2 cellular contexts compared by ENCODE assay signal in genomic region chr7:112421666-112422486, GRCh38.
TF ChIP-seq lines count a peak whose summit lies in the region.

No MANE protein-coding gene starts in this region.

TF ChIP-seq in HCT116, 20 proteins besides CTCF, POLR2A, EP300 and RAD21:
- TF ChIP-seq EZH2 (IDR thresholded peaks at IDR 0.05) (no peak), SP1 (IDR thresholded peaks at IDR 0.05; ENCODE audit: low read depth) (no peak), TCF7L2 (IDR thresholded peaks at IDR 0.05; ENCODE audit: borderline replicate concordance, extremely low read depth, insufficient read depth, insufficient read length) (peak; percentile 25)

TF ChIP-seq in HepG2, 621 proteins besides CTCF, POLR2A, EP300 and RAD21 (continues in another document):
- TF ChIP-seq ZNF280B (CRISPR knock-in tag; IDR thresholded peaks at IDR 0.05; ENCODE audit: borderline replicate concordance) (no peak), NKX3-1 (CRISPR knock-in tag; IDR thresholded peaks at IDR 0.05) (no peak), FOSL2 (CRISPR knock-in tag; IDR thresholded peaks at IDR 0.05) (peak; percentile 43), PRMT3 (CRISPR knock-in tag; IDR thresholded peaks at IDR 0.05; ENCODE audit: borderline replicate concordance, low read depth) (no peak), ZNF709 (CRISPR knock-in tag; IDR thresholded peaks at IDR 0.05) (no peak), DMAP1 (CRISPR knock-in tag; IDR thresholded peaks at IDR 0.05) (peak; percentile 11; the same call in 1 of the 2 replicates), TCF7 (IDR thresholded peaks at IDR 0.05; ENCODE audit: low read depth) (peak; percentile 35; the same call in 1 of the 2 replicates), ZNF512B (CRISPR knock-in tag; IDR thresholded peaks at IDR 0.05; ENCODE audit: borderline replicate concordance) (no peak), DDIT3 (CRISPR knock-in tag; IDR thresholded peaks at IDR 0.05) (no peak), CEBPG (CRISPR knock-in tag; IDR thresholded peaks at IDR 0.05) (peak; percentile 24; the same call in 1 of the 2 replicates), JUND (CRISPR knock-in tag; IDR thresholded peaks at IDR 0.05) (no peak), NFYC (CRISPR knock-in tag; IDR thresholded peaks at IDR 0.05) (no peak), FUBP1 (CRISPR knock-in tag; IDR thresholded peaks at IDR 0.05; ENCODE audit: borderline replicate concordance) (no peak), TBX2 (CRISPR knock-in tag; IDR thresholded peaks at IDR 0.05; ENCODE audit: borderline replicate concordance) (no peak), ATF4 (CRISPR knock-in tag; IDR thresholded peaks at IDR 0.05) (peak in 1 of 2 experiments; percentile 42; a peak in 2 of 4 replicates), ETV5 (CRISPR knock-in tag; IDR thresholded peaks at IDR 0.05; ENCODE audit: borderline replicate concordance) (0 out of 2 replicates have a peak, but pooled peaks have one; percentile 54), ZBTB1 (CRISPR knock-in tag; IDR thresholded peaks at IDR 0.05; ENCODE audit: borderline replicate concordance) (no peak), RFX1 (IDR thresholded peaks at IDR 0.05) (no peak), THRA (CRISPR knock-in tag; IDR thresholded peaks at IDR 0.05; ENCODE audit: borderline replicate concordance) (no peak), PRDM15 (CRISPR knock-in tag; IDR thresholded peaks at IDR 0.05) (no peak), PHF21A (CRISPR knock-in tag; IDR thresholded peaks at IDR 0.05) (no peak), ZNF776 (CRISPR knock-in tag; IDR thresholded peaks at IDR 0.05) (no peak), ZNF263 (CRISPR knock-in tag; IDR thresholded peaks at IDR 0.05) (no peak), ELF3 (CRISPR knock-in tag; IDR thresholded peaks at IDR 0.05) (peak; percentile 44), TFE3 (CRISPR knock-in tag; IDR thresholded peaks at IDR 0.05) (no peak), ZNF253 (CRISPR knock-in tag; IDR thresholded peaks at IDR 0.05; ENCODE audit: borderline replicate concordance) (no peak), ZNF557 (CRISPR knock-in tag; IDR thresholded peaks at IDR 0.05) (no peak), HMG20A (CRISPR knock-in tag; IDR thresholded peaks at IDR 0.05; ENCODE audit: borderline replicate concordance) (no peak), ONECUT2 (CRISPR knock-in tag; IDR thresholded peaks at IDR 0.05) (no peak), ETV6 (CRISPR knock-in tag; conservative IDR thresholded peaks at IDR 0.05) (no peak), YY1 (IDR thresholded peaks at IDR 0.05; ENCODE audit: insufficient read depth, insufficient replicate concordance, low read depth, low read length) (no peak), CREB1 (IDR thresholded peaks at IDR 0.05) (no peak), CREB1 (CRISPR knock-in tag; IDR thresholded peaks at IDR 0.05) (0 out of 2 replicates have a peak, but pooled peaks have one; percentile 18), NFE2 (CRISPR knock-in tag; IDR thresholded peaks at IDR 0.05) (no peak), ZNF281 (CRISPR knock-in tag; IDR thresholded peaks at IDR 0.05; ENCODE audit: borderline replicate concordance) (peak; percentile 78; the same call in 1 of the 2 replicates), GABPB1 (CRISPR knock-in tag; IDR thresholded peaks at IDR 0.05) (0 out of 2 replicates have a peak, but pooled peaks have one; percentile 17), ZC3H4 (CRISPR knock-in tag; IDR thresholded peaks at IDR 0.05; ENCODE audit: borderline replicate concordance) (no peak), ZFX (CRISPR knock-in tag; IDR thresholded peaks at IDR 0.05; ENCODE audit: low read depth) (no peak), ZNF275 (CRISPR knock-in tag; IDR thresholded peaks at IDR 0.05; ENCODE audit: borderline replicate concordance) (no peak), PRPF4 (IDR thresholded peaks at IDR 0.05; ENCODE audit: low read depth, low read length, poor library complexity, severe bottlenecking) (no peak), ZNF563 (CRISPR knock-in tag; IDR thresholded peaks at IDR 0.05) (no peak), ZFP90 (CRISPR knock-in tag; IDR thresholded peaks at IDR 0.05; ENCODE audit: borderline replicate concordance) (no peak), ZNF382 (CRISPR knock-in tag; IDR thresholded peaks at IDR 0.05; ENCODE audit: borderline replicate concordance) (no peak), ZBTB38 (CRISPR knock-in tag; IDR thresholded peaks at IDR 0.05) (no peak), NFYB (CRISPR knock-in tag; IDR thresholded peaks at IDR 0.05) (no peak), ZNF331 (CRISPR knock-in tag; IDR thresholded peaks at IDR 0.05) (no peak), SRY (CRISPR knock-in tag; IDR thresholded peaks at IDR 0.05) (no peak)
